In genomic region chr6:108765495-108765894, GRCh38 we compare ENCODE assay signal across 20 cellular contexts.
DNase-seq lines count a peak whose midpoint lies in the region; ATAC-seq, FAIRE-seq and TF ChIP-seq lines count a peak whose summit lies in the region.
"Had no signal": no experiment of that assay in that cellular context is flagged by ENCODE, and none has a peak within 500 bp of the region (broad histone marks: within the 10 kb centered on the region; RNA-seq: fewer than 3 reads in every experiment).

No MANE protein-coding gene starts in this region.

- no peak overlapping the region for H3K27ac ChIP-seq in HepG2 (ENCODE audit: extremely low read length, insufficient read depth, low read length)
- H3K27ac ChIP-seq: BLaER1, C4-2B, GM23248 had no signal

- peaks cover 9% of the 10 kb centered on the region for H3K9me3 Mint-ChIP-seq in type B pancreatic cell
- H3K9me3 Mint-ChIP-seq: CD8-positive, alpha-beta T cell had no signal

- no peak overlapping the region for H3K4me2 ChIP-seq in HepG2 (ENCODE audit: low read depth, low read length)
- H3K4me2 ChIP-seq: BLaER1 had no signal

- H4K20me1 ChIP-seq in HepG2 (ENCODE audit: insufficient read depth, low read length) = no peaks in the 10 kb centered on the region
- H4K20me1 ChIP-seq: BLaER1 had no signal

- H3K36me3 Mint-ChIP-seq in type B pancreatic cell = peaks cover 4% of the 10 kb centered on the region
- H3K36me3 Mint-ChIP-seq: CD8-positive, alpha-beta T cell had no signal

- ATAC-seq in HepG2 (no peak), HG03520 (IDR thresholded peaks at IDR 0.05; ENCODE audit: unreplicated experiment) (no peak), GM21576 (IDR thresholded peaks at IDR 0.05; ENCODE audit: unreplicated experiment) (no peak)
- ATAC-seq: CD8-positive, alpha-beta T cell had no signal

- BruUV-seq in HepG2 (replicated peaks; lab: Mats Ljungman, UMichigan) = no TSS peak

- no peaks in the 10 kb centered on the region for H3K27me3 ChIP-seq in HepG2 (ENCODE audit: control insufficient read depth in 1 of 2, insufficient read depth in 2 of 2, low read length in 2 of 2)
- H3K27me3 ChIP-seq: BLaER1 had no signal

- CTCF ChIA-PET in HepG2 (lab: Yijun Ruan, JAX; ENCODE audit: low intra/inter-chr PET ratio, low total read pairs) = no interaction called here

- H3K79me2 ChIP-seq in HepG2 (ENCODE audit: insufficient read depth, low read length) = no peaks in the 10 kb centered on the region

- peak; percentile 18 for FAIRE-seq in HepG2 (lab: Jason Lieb, UNC)
- FAIRE-seq: A204.1, G401.6, H1 had no signal

- intact Hi-C loops in HepG2 (cut with micrococcal nuclease; ENCODE audit: unreplicated experiment) = no loop called here

- POLR2A ChIA-PET in HepG2 (lab: Yijun Ruan, JAX) = interaction anchor here (0.6 kb wide), 1 partner anchor 198 kb away, joined by 3 read pairs; no protein-coding TSS in a partner anchor

- H3K4me1 ChIP-seq in HepG2 (ENCODE audit: insufficient read depth, low read length) = peaks cover 76% of the 10 kb centered on the region
- H3K4me1 ChIP-seq: BLaER1, Caco-2 had no signal

- 64% methylated on average over 2 of the region's 2 CpGs for WGBS in HepG2 (ENCODE audit: low lambda C conversion rate)

- in situ Hi-C loops in HepG2 (cut with HindIII; ENCODE audit: extremely low pct_ligation_motif_present, low pct_unique_long_range_greater_than_20kb) = no loop called here

- no peak overlapping the region for H3K9ac ChIP-seq in HepG2 (ENCODE audit: insufficient read depth, low read depth, low read length)
- H3K9ac ChIP-seq: BLaER1, GM23248 had no signal

- H2AFZ ChIP-seq in HepG2 (ENCODE audit: low read length) = no peak overlapping the region
- H2AFZ ChIP-seq: GM23248 had no signal

- TF ChIP-seq EP300 in HepG2 (IDR thresholded peaks at IDR 0.05; ENCODE audit: low read depth in 2 of 2, low read length in 2 of 2) = no peak
- no peak for TF ChIP-seq EP300 in HepG2 (CRISPR knock-in tag; IDR thresholded peaks at IDR 0.05; ENCODE audit: borderline replicate concordance)

- no peaks in the 10 kb centered on the region for H3K36me3 ChIP-seq in HepG2 (replicated peaks in 1 of 2; ENCODE audit: control insufficient read depth in 1 of 2, insufficient read depth in 2 of 2, low read length in 2 of 2)
- H3K36me3 ChIP-seq: BLaER1 had no signal

- peaks cover 18% of the 10 kb centered on the region for H3K27me3 Mint-ChIP-seq in type B pancreatic cell

- TF ChIP-seq CTCF in HepG2 (CRISPR knock-in tag; IDR thresholded peaks at IDR 0.05) (no peak), type B pancreatic cell (conservative IDR thresholded peaks at IDR 0.05) (no peak)

- H3K4me1 Mint-ChIP-seq in type B pancreatic cell (ENCODE audit: unreplicated experiment) = peaks cover 4% of the 10 kb centered on the region

- no peaks in the 10 kb centered on the region for H3K9me3 ChIP-seq in HepG2 (ENCODE audit: low read length)
- H3K9me3 ChIP-seq: BLaER1, Caco-2 had no signal

- H3K4me3 ChIP-seq in HepG2 (replicated peaks in 1 of 3; ENCODE audit: insufficient read depth in 1 of 3, low read depth in 2 of 3, low read length in 3 of 3) = no peak overlapping the region
- H3K4me3 ChIP-seq: BLaER1, GM23248 had no signal

- no peak overlapping the region for H3K4me3 Mint-ChIP-seq in type B pancreatic cell
- H3K4me3 Mint-ChIP-seq: B cell; CD4-positive, CD25-positive, alpha-beta regulatory T cell; CD8-positive, alpha-beta T cell had no signal

- DNase-seq in activated CD8-positive, alpha-beta memory T cell treated with anti-CD3 and anti-CD28 coated beads, Interleukin-2, amount 50 U/mL, for 48 hours = peak; percentile 15
- DNase-seq in activated CD8-positive, alpha-beta memory T cell treated with anti-CD3 and anti-CD28 coated beads for 24 hours = no peak
- DNase-seq in HepG2 (ENCODE audit: low spot score) = peak; percentile 24
- peak; percentile 16 for DNase-seq in type B pancreatic cell (ENCODE audit: extremely low spot score, unreplicated experiment)
- DNase-seq: Caco-2; CD4-positive, CD25-positive, alpha-beta regulatory T cell; CD8-positive, alpha-beta T cell; DMS153; DND-41; GM23248; H7; HCEC 1CT had no signal

- TF ChIP-seq POLR2A in HepG2 (IDR thresholded peaks at IDR 0.05; ENCODE audit: insufficient read depth in 1 of 2, low read depth in 2 of 2, low read length in 2 of 2) = no peak

- TF ChIP-seq RAD21 in HepG2 (CRISPR knock-in tag; IDR thresholded peaks at IDR 0.05) = no peak

- H3K27ac Mint-ChIP-seq in type B pancreatic cell = no peak overlapping the region
- H3K27ac Mint-ChIP-seq: B cell; CD4-positive, CD25-positive, alpha-beta regulatory T cell; CD8-positive, alpha-beta T cell had no signal

TF ChIP-seq in HepG2, 621 proteins besides CTCF, POLR2A, EP300 and RAD21:
- TF ChIP-seq HMG20A (CRISPR knock-in tag; IDR thresholded peaks at IDR 0.05; ENCODE audit: borderline replicate concordance) (no peak), TOE1 (CRISPR knock-in tag; IDR thresholded peaks at IDR 0.05) (no peak), SP4 (CRISPR knock-in tag; IDR thresholded peaks at IDR 0.05) (no peak), KMT2B (CRISPR knock-in tag; IDR thresholded peaks at IDR 0.05) (no peak), KLF12 (CRISPR knock-in tag; IDR thresholded peaks at IDR 0.05; ENCODE audit: borderline replicate concordance) (no peak), ZNF143 (CRISPR knock-in tag; IDR thresholded peaks at IDR 0.05) (peak; percentile 77), ZBTB8A (CRISPR knock-in tag; IDR thresholded peaks at IDR 0.05; ENCODE audit: borderline replicate concordance, low read depth) (no peak), HNF4A (CRISPR knock-in tag; IDR thresholded peaks at IDR 0.05) (peak; percentile 31; the same call in 1 of the 2 replicates), ZIK1 (CRISPR knock-in tag; IDR thresholded peaks at IDR 0.05; ENCODE audit: borderline replicate concordance, low read depth) (no peak), SAFB2 (CRISPR knock-in tag; IDR thresholded peaks at IDR 0.05; ENCODE audit: borderline replicate concordance, low read depth) (no peak), BORCS8-MEF2B (CRISPR knock-in tag; IDR thresholded peaks at IDR 0.05) (no peak), ZNF577 (CRISPR knock-in tag; IDR thresholded peaks at IDR 0.05; ENCODE audit: borderline replicate concordance, low read depth) (no peak), FUBP1 (CRISPR knock-in tag; IDR thresholded peaks at IDR 0.05; ENCODE audit: borderline replicate concordance) (no peak), DMAP1 (CRISPR knock-in tag; IDR thresholded peaks at IDR 0.05) (no peak), ZNF83 (CRISPR knock-in tag; IDR thresholded peaks at IDR 0.05; ENCODE audit: borderline replicate concordance) (no peak), ZNF614 (CRISPR knock-in tag; IDR thresholded peaks at IDR 0.05; ENCODE audit: borderline replicate concordance) (no peak), EZH2 (conservative IDR thresholded peaks at IDR 0.05; ENCODE audit: low read depth, low read length) (no peak), ZNF780A (CRISPR knock-in tag; IDR thresholded peaks at IDR 0.05) (no peak), ASH2L (IDR thresholded peaks at IDR 0.05; ENCODE audit: insufficient read length, low read depth, low read length) (peak; percentile 18), ZNF430 (CRISPR knock-in tag; IDR thresholded peaks at IDR 0.05) (no peak), KDM1A (CRISPR knock-in tag; IDR thresholded peaks at IDR 0.05) (0 out of 2 replicates have a peak, but pooled peaks have one; percentile 30), KAT7 (CRISPR knock-in tag; IDR thresholded peaks at IDR 0.05; ENCODE audit: borderline replicate concordance) (no peak)
